In genomic region chr6:135667694-135668455, GRCh38 we compare ENCODE assay signal across 10 cellular contexts.
DNase-seq lines count a peak whose midpoint lies in the region; TF ChIP-seq lines count a peak whose summit lies in the region.
"Had no signal": no experiment of that assay in that cellular context is flagged by ENCODE, and none has a peak within 500 bp of the region (broad histone marks: within the 10 kb centered on the region; RNA-seq: fewer than 3 reads in every experiment).

No MANE protein-coding gene starts in this region.

- H3K9me3 ChIP-seq in ES-I3 (ENCODE audit: control insufficient read depth, insufficient read depth, low read length) (no peaks in the 10 kb centered on the region), SK-N-SH (no peaks in the 10 kb centered on the region), WERI-Rb-1 (ENCODE audit: severe bottlenecking) (no peaks in the 10 kb centered on the region), esophagus squamous epithelium (no peaks in the 10 kb centered on the region)
- H3K9me3 ChIP-seq: colonic mucosa, sigmoid colon had no signal

- H3K27me3 Mint-ChIP-seq in osteocyte (ENCODE audit: unreplicated experiment): peaks cover 15% of the 10 kb centered on the region

- DNase-seq in NCI-H510A (lab: John Stamatoyannopoulos, UW) (peak; percentile 1), fibroblast of the conjunctiva (ENCODE audit: low read depth) (peak; percentile 22), osteocyte (ENCODE audit: extremely low spot score, unreplicated experiment) (no peak), SK-N-SH (no peak), WERI-Rb-1 (no peak), NCI-H187 (lab: John Stamatoyannopoulos, UW) (no peak), esophagus squamous epithelium (lab: John Stamatoyannopoulos, UW) (no peak)
- DNase-seq: colonic mucosa, sigmoid colon had no signal

- intact Hi-C loops in esophagus squamous epithelium (cut with DNase I): no loop called here

- no peak for TF ChIP-seq EP300 in SK-N-SH (IDR thresholded peaks at IDR 0.05; ENCODE audit: borderline replicate concordance in 1 of 2, low read depth in 1 of 2, low read length in 1 of 2)

- no peaks in the 10 kb centered on the region for H3F3A ChIP-seq in SK-N-SH (replicated peaks; ENCODE audit: insufficient read depth)

- H3K27me3 ChIP-seq in SK-N-SH (ENCODE audit: insufficient read depth) (no peaks in the 10 kb centered on the region), WERI-Rb-1 (ENCODE audit: insufficient read depth, low read depth, severe bottlenecking) (no peaks in the 10 kb centered on the region), esophagus squamous epithelium (no peaks in the 10 kb centered on the region)
- H3K27me3 ChIP-seq: colonic mucosa, sigmoid colon had no signal

- peak overlapping the region; percentile 61 for H3K4me3 Mint-ChIP-seq in osteocyte (ENCODE audit: unreplicated experiment)

- peak overlapping the region; percentile 44 for H3K27ac Mint-ChIP-seq in osteocyte (ENCODE audit: unreplicated experiment)

- no peak overlapping the region for H2AFZ ChIP-seq in SK-N-SH (ENCODE audit: low read depth)

- no peaks in the 10 kb centered on the region for H3K36me3 ChIP-seq in ES-I3 (ENCODE audit: insufficient read depth, low read length)
- no peaks in the 10 kb centered on the region for H3K36me3 ChIP-seq in SK-N-SH (replicated peaks in 1 of 2; ENCODE audit: control insufficient read depth in 1 of 2, insufficient read depth in 2 of 2, low read length in 1 of 2)
- H3K36me3 ChIP-seq in WERI-Rb-1: no peaks in the 10 kb centered on the region
- no peaks in the 10 kb centered on the region for H3K36me3 ChIP-seq in esophagus squamous epithelium
- H3K36me3 ChIP-seq: colonic mucosa, sigmoid colon had no signal

- 62% methylated on average over 12 of the region's 12 CpGs for WGBS in SK-N-SH (ENCODE audit: low lambda C conversion rate)
- 33 to 35% methylated on average over 12 of the region's 12 CpGs for WGBS in esophagus squamous epithelium, 2 donors

- H4K20me1 ChIP-seq in SK-N-SH (ENCODE audit: insufficient read depth): no peaks in the 10 kb centered on the region

- CTCF ChIA-PET in SK-N-SH (lab: Yijun Ruan, JAX): interaction anchor here (0.8 to 1.6 kb wide), 2 partner anchors 12 to 559 kb away, joined by 3 to 5 read pairs; no protein-coding TSS in a partner anchor

- H3K4me1 Mint-ChIP-seq in osteocyte (ENCODE audit: unreplicated experiment): peaks cover 10% of the 10 kb centered on the region

- H3K4me1 ChIP-seq in ES-I3 (ENCODE audit: insufficient read depth, low read length) (no peaks in the 10 kb centered on the region), SK-N-SH (ENCODE audit: control insufficient read depth in 1 of 2, insufficient read depth in 2 of 2, low read depth in 1 of 2, low read length in 1 of 2) (peaks cover 0 to 2% of the 10 kb centered on the region in 2 experiments; a peak in 1 of 4 replicates), esophagus squamous epithelium (peaks cover 0 to 17% (median 0%) of the 10 kb centered on the region in 3 donors)
- H3K4me1 ChIP-seq: colonic mucosa had no signal

- TF ChIP-seq CTCF in osteocyte (IDR thresholded peaks at IDR 0.05) (no peak), SK-N-SH (IDR thresholded peaks at IDR 0.05) (no peak), WERI-Rb-1 (IDR thresholded peaks at IDR 0.05; ENCODE audit: low read depth, low read length) (no peak), esophagus squamous epithelium (IDR thresholded peaks at IDR 0.05) (no peak)

- H3K9me2 ChIP-seq in SK-N-SH: no peaks in the 10 kb centered on the region

- no peaks in the 10 kb centered on the region for H3K36me3 Mint-ChIP-seq in osteocyte (ENCODE audit: unreplicated experiment)

- H3K9ac ChIP-seq in ES-I3 (ENCODE audit: low read depth, low read length) (peak overlapping the region; percentile 37; the same call in 1 of the 2 replicates), SK-N-SH (no peak overlapping the region)

- H3K4me2 ChIP-seq in SK-N-SH: no peak overlapping the region

- no peak for TF ChIP-seq POLR2A in esophagus squamous epithelium (IDR thresholded peaks at IDR 0.05)

- no peaks in the 10 kb centered on the region for H3K79me2 ChIP-seq in SK-N-SH (ENCODE audit: insufficient read depth)

- peaks cover 13% of the 10 kb centered on the region for H3K9me3 Mint-ChIP-seq in osteocyte (ENCODE audit: unreplicated experiment)

- H3K4me3 ChIP-seq in SK-N-SH (ENCODE audit: low read depth in 2 of 2, low read length in 1 of 2) (no peak overlapping the region), WERI-Rb-1 (ENCODE audit: low read depth, low read length) (no peak overlapping the region), esophagus squamous epithelium (peak overlapping the region in 1 of 4 donors; percentile 22)
- H3K4me3 ChIP-seq: colonic mucosa had no signal

- POLR2A ChIA-PET in SK-N-SH (lab: Yijun Ruan, JAX): no interaction called here

- no peak for TF ChIP-seq RAD21 in SK-N-SH (IDR thresholded peaks at IDR 0.05; ENCODE audit: low read length)

- H3K27ac ChIP-seq in SK-N-SH (ENCODE audit: low read depth in 2 of 2, low read length in 1 of 2) (no peak overlapping the region), WERI-Rb-1 (no peak overlapping the region), esophagus squamous epithelium (no peak overlapping the region)
- H3K27ac ChIP-seq: colonic mucosa, sigmoid colon had no signal

TF ChIP-seq in SK-N-SH, 30 proteins besides CTCF, POLR2A, EP300 and RAD21:
- TF ChIP-seq FOSL2 (IDR thresholded peaks at IDR 0.05; ENCODE audit: borderline replicate concordance, low read depth) (no peak), FOXJ3 (CRISPR knock-in tag; IDR thresholded peaks at IDR 0.05) (no peak), CHD2 (IDR thresholded peaks at IDR 0.05; ENCODE audit: low read length, partially characterized antibody) (no peak), RFX5 (IDR thresholded peaks at IDR 0.05; ENCODE audit: low read length) (no peak), SMC3 (IDR thresholded peaks at IDR 0.05; ENCODE audit: low read depth, low read length) (no peak)
- TF ChIP-seq, protein P1, sequence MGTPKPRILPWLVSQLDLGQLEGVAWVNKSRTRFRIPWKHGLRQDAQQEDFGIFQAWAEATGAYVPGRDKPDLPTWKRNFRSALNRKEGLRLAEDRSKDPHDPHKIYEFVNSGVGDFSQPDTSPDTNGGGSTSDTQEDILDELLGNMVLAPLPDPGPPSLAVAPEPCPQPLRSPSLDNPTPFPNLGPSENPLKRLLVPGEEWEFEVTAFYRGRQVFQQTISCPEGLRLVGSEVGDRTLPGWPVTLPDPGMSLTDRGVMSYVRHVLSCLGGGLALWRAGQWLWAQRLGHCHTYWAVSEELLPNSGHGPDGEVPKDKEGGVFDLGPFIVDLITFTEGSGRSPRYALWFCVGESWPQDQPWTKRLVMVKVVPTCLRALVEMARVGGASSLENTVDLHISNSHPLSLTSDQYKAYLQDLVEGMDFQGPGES (IDR thresholded peaks at IDR 0.05; ENCODE audit: low read depth, low read length): no peak
- TF ChIP-seq, protein P2, sequence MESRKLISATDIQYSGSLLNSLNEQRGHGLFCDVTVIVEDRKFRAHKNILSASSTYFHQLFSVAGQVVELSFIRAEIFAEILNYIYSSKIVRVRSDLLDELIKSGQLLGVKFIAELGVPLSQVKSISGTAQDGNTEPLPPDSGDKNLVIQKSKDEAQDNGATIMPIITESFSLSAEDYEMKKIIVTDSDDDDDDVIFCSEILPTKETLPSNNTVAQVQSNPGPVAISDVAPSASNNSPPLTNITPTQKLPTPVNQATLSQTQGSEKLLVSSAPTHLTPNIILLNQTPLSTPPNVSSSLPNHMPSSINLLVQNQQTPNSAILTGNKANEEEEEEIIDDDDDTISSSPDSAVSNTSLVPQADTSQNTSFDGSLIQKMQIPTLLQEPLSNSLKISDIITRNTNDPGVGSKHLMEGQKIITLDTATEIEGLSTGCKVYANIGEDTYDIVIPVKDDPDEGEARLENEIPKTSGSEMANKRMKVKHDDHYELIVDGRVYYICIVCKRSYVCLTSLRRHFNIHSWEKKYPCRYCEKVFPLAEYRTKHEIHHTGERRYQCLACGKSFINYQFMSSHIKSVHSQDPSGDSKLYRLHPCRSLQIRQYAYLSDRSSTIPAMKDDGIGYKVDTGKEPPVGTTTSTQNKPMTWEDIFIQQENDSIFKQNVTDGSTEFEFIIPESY (IDR thresholded peaks at IDR 0.05; ENCODE audit: borderline replicate concordance, low read depth): no peak
- TF ChIP-seq, protein P3, sequence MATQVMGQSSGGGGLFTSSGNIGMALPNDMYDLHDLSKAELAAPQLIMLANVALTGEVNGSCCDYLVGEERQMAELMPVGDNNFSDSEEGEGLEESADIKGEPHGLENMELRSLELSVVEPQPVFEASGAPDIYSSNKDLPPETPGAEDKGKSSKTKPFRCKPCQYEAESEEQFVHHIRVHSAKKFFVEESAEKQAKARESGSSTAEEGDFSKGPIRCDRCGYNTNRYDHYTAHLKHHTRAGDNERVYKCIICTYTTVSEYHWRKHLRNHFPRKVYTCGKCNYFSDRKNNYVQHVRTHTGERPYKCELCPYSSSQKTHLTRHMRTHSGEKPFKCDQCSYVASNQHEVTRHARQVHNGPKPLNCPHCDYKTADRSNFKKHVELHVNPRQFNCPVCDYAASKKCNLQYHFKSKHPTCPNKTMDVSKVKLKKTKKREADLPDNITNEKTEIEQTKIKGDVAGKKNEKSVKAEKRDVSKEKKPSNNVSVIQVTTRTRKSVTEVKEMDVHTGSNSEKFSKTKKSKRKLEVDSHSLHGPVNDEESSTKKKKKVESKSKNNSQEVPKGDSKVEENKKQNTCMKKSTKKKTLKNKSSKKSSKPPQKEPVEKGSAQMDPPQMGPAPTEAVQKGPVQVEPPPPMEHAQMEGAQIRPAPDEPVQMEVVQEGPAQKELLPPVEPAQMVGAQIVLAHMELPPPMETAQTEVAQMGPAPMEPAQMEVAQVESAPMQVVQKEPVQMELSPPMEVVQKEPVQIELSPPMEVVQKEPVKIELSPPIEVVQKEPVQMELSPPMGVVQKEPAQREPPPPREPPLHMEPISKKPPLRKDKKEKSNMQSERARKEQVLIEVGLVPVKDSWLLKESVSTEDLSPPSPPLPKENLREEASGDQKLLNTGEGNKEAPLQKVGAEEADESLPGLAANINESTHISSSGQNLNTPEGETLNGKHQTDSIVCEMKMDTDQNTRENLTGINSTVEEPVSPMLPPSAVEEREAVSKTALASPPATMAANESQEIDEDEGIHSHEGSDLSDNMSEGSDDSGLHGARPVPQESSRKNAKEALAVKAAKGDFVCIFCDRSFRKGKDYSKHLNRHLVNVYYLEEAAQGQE (IDR thresholded peaks at IDR 0.05; ENCODE audit: low read depth, low read length): no peak

Comparison
In these comparisons a context has a peak if more than half of its experiments do, and no peak if none do; other contexts are left out.
1. DNase-seq: peak in NCI-H510A (single experiment) and fibroblast of the conjunctiva (single experiment); none in osteocyte (single experiment), SK-N-SH (single experiment), WERI-Rb-1 (single experiment), NCI-H187 (0 of 2) and esophagus squamous epithelium (single experiment).